31 cellular contexts compared by ENCODE assay signal in the genomic region with DNA sequence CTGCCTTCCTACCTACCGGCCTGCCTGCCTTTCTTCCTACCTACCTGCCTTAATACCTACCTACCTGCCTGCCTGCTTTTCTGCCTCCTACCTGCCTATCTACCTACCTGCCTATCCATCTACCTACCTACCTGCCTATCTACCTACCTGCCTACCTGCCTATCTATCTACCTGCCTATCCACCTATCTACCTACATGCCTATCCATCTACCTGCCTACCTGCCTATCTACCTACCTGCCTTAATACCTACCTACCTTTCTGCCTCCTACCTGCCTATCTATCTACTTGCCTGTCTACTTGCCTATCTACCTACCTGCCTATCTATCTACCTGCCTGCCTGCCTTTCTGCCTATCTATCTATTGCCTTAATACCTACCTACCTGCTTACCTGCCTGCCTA.
"Had no signal": no experiment of that assay in that cellular context is flagged by ENCODE, and none has a peak within 500 bp of the region (broad histone marks: within the 10 kb centered on the region; RNA-seq: fewer than 3 reads in every experiment).

No MANE protein-coding gene starts in this region.

- ATAC-seq: activated CD4-positive, alpha-beta T cell treated with anti-CD3 and anti-CD28 coated beads for 36 hours; activated CD8-positive, alpha-beta memory T cell treated with anti-CD3 and anti-CD28 coated beads, Interleukin-2, amount 10 ng/mL, durations not matched to agents 7 days and 5 days; activated CD8-positive, alpha-beta T cell treated with anti-CD3 and anti-CD28 coated beads, Interleukin-2, amount 10 ng/mL, durations not matched to agents 7 days and 5 days; activated naive CD4-positive, alpha-beta T cell treated with anti-CD3 and anti-CD28 coated beads, Interleukin-2, amount 50 U/mL, for 72 hours; esophagus mucosa had no signal

- H3K4me3 Mint-ChIP-seq: activated CD4-positive, alpha-beta memory T cell treated with anti-CD3 and anti-CD28 coated beads for 36 hours; activated CD4-positive, alpha-beta T cell treated with anti-CD3 and anti-CD28 coated beads for 36 hours; activated CD4-positive, alpha-beta T cell treated with anti-CD3 and anti-CD28 coated beads, Interleukin-2, amount 10 ng/mL, durations not matched to agents 24 days and 14 days; activated CD8-positive, alpha-beta memory T cell treated with anti-CD3 and anti-CD28 coated beads, Interleukin-2, amount 10 ng/mL, durations not matched to agents 7 days and 5 days; activated CD8-positive, alpha-beta T cell treated with anti-CD3 and anti-CD28 coated beads, Interleukin-2, amount 10 ng/mL, durations not matched to agents 7 days and 5 days; activated naive CD4-positive, alpha-beta T cell treated with anti-CD3 and anti-CD28 coated beads, Interleukin-2, amount 10 ng/mL, durations not matched to agents 7 days and 5 days; activated naive CD8-positive, alpha-beta T cell treated with anti-CD3 and anti-CD28 coated beads, Interleukin-2, amount 10 ng/mL, durations not matched to agents 7 days and 5 days; activated T-helper 1 cell treated with anti-CD3 and anti-CD28 coated beads, Interleukin-12 subunit alpha, Interleukin-12 subunit beta, Interleukin-2, Interleukin-4 antibody, amounts not matched to agents 30 ng/mL and 10 ng/mL and 1 ng/mL, durations not matched to agents 14 hours and 24 hours and 36 hours; dendritic cell treated with granulocyte-macrophage colony-stimulating factor and Interleukin-4, amounts not matched to agents 40 ng/mL and 50 ng/mL, for 4 days; endodermal cell had no signal

- H3K36me3 Mint-ChIP-seq: activated CD4-positive, alpha-beta memory T cell treated with anti-CD3 and anti-CD28 coated beads for 36 hours; activated CD8-positive, alpha-beta memory T cell treated with anti-CD3 and anti-CD28 coated beads, Interleukin-2, amount 10 ng/mL, durations not matched to agents 7 days and 5 days; activated naive CD4-positive, alpha-beta T cell treated with anti-CD3 and anti-CD28 coated beads, Interleukin-2, amount 10 ng/mL, durations not matched to agents 7 days and 5 days; activated naive CD4-positive, alpha-beta T cell treated with anti-CD3 and anti-CD28 coated beads, Interleukin-2, amount 50 U/mL, for 72 hours; activated naive CD8-positive, alpha-beta T cell treated with anti-CD3 and anti-CD28 coated beads, Interleukin-2, amount 10 ng/mL, durations not matched to agents 7 days and 5 days; brain had no signal

- H3K4me3 ChIP-seq: ascending aorta, breast epithelium, cardiac muscle cell, colonic mucosa, dorsolateral prefrontal cortex had no signal

- H3K9me3 Mint-ChIP-seq: activated CD4-positive, alpha-beta memory T cell treated with anti-CD3 and anti-CD28 coated beads for 36 hours; activated CD4-positive, alpha-beta T cell treated with anti-CD3 and anti-CD28 coated beads, Interleukin-2, amount 10 ng/mL, durations not matched to agents 24 days and 14 days; activated naive CD4-positive, alpha-beta T cell treated with anti-CD3 and anti-CD28 coated beads, Interleukin-2, amount 10 ng/mL, durations not matched to agents 7 days and 5 days; activated naive CD8-positive, alpha-beta T cell treated with anti-CD3 and anti-CD28 coated beads, Interleukin-2, amount 10 ng/mL, durations not matched to agents 7 days and 5 days; activated T-helper 1 cell treated with anti-CD3 and anti-CD28 coated beads, Interleukin-12 subunit alpha, Interleukin-12 subunit beta, Interleukin-2, Interleukin-4 antibody, amounts not matched to agents 30 ng/mL and 10 ng/mL and 1 ng/mL, durations not matched to agents 14 hours and 24 hours and 36 hours; dendritic cell treated with granulocyte-macrophage colony-stimulating factor and Interleukin-4, amounts not matched to agents 40 ng/mL and 50 ng/mL, for 4 days; endodermal cell had no signal

- H3K27me3 ChIP-seq: ascending aorta, cardiac muscle cell, colonic mucosa had no signal

- H3K4me1 Mint-ChIP-seq: activated CD4-positive, alpha-beta T cell treated with anti-CD3 and anti-CD28 coated beads for 36 hours; activated CD4-positive, alpha-beta T cell treated with anti-CD3 and anti-CD28 coated beads, Interleukin-2, amount 10 ng/mL, durations not matched to agents 24 days and 14 days; activated CD8-positive, alpha-beta memory T cell treated with anti-CD3 and anti-CD28 coated beads, Interleukin-2, amount 10 ng/mL, durations not matched to agents 7 days and 5 days; activated naive CD4-positive, alpha-beta T cell treated with anti-CD3 and anti-CD28 coated beads, Interleukin-2, amount 10 ng/mL, durations not matched to agents 7 days and 5 days; activated naive CD8-positive, alpha-beta T cell treated with anti-CD3 and anti-CD28 coated beads, Interleukin-2, amount 10 ng/mL, durations not matched to agents 7 days and 5 days had no signal

- H3K36me3 ChIP-seq: ascending aorta, breast epithelium, cardiac muscle cell, colonic mucosa had no signal

- H3K9me3 ChIP-seq: ascending aorta, breast epithelium, colonic mucosa had no signal

- FAIRE-seq: frontal cortex had no signal

- H3K27ac ChIP-seq: ascending aorta, breast epithelium, cardiac muscle cell, colonic mucosa, dorsolateral prefrontal cortex had no signal

- H3K4me1 ChIP-seq: ascending aorta, breast epithelium, colonic mucosa had no signal

- H3K27me3 Mint-ChIP-seq: activated CD4-positive, alpha-beta memory T cell treated with anti-CD3 and anti-CD28 coated beads for 36 hours; activated CD4-positive, alpha-beta T cell treated with anti-CD3 and anti-CD28 coated beads, Interleukin-2, amount 10 ng/mL, durations not matched to agents 24 days and 14 days; activated CD8-positive, alpha-beta memory T cell treated with anti-CD3 and anti-CD28 coated beads, Interleukin-2, amount 10 ng/mL, durations not matched to agents 7 days and 5 days; activated naive CD4-positive, alpha-beta T cell treated with anti-CD3 and anti-CD28 coated beads, Interleukin-2, amount 10 ng/mL, durations not matched to agents 7 days and 5 days; activated naive CD8-positive, alpha-beta T cell treated with anti-CD3 and anti-CD28 coated beads, Interleukin-2, amount 10 ng/mL, durations not matched to agents 7 days and 5 days; dendritic cell treated with granulocyte-macrophage colony-stimulating factor and Interleukin-4, amounts not matched to agents 40 ng/mL and 50 ng/mL, for 4 days had no signal

- DNase-seq: activated CD4-positive, alpha-beta memory T cell treated with anti-CD3 and anti-CD28 coated beads for 36 hours; activated CD4-positive, alpha-beta T cell treated with anti-CD3 and anti-CD28 coated beads for 36 hours; activated CD4-positive, alpha-beta T cell treated with anti-CD3 and anti-CD28 coated beads, Interleukin-2, amount 10 ng/mL, durations not matched to agents 24 days and 14 days; activated CD4-positive, CD25-positive, alpha-beta regulatory T cell; activated CD4-positive, CD25-positive, alpha-beta regulatory T cell treated with anti-CD3 and anti-CD28 coated beads, Interleukin-2, amount 50 U/mL, for 72 hours; activated CD8-positive, alpha-beta memory T cell treated with anti-CD3 and anti-CD28 coated beads, Interleukin-2, amount 10 ng/mL, durations not matched to agents 7 days and 5 days; activated CD8-positive, alpha-beta memory T cell treated with anti-CD3 and anti-CD28 coated beads, Interleukin-2, amount 50 U/mL, for 4 hours; activated CD8-positive, alpha-beta T cell treated with anti-CD3 and anti-CD28 coated beads, Interleukin-2, amount 10 ng/mL, durations not matched to agents 7 days and 5 days; activated gamma-delta T cell; activated naive CD4-positive, alpha-beta T cell; activated naive CD4-positive, alpha-beta T cell treated with anti-CD3 and anti-CD28 coated beads, Interleukin-2, amount 10 ng/mL, durations not matched to agents 7 days and 5 days; activated naive CD8-positive, alpha-beta T cell treated with anti-CD3 and anti-CD28 coated beads, Interleukin-2, amount 10 ng/mL, durations not matched to agents 7 days and 5 days; activated T-cell treated with anti-CD3 and anti-CD28 coated beads, Interleukin-2, amount 50 U/mL, for 1 hour; activated T-cell treated with anti-CD3 and anti-CD28 coated beads, Interleukin-2, amount 50 U/mL, for 48 hours; central memory CD4-positive, alpha-beta T cell; cerebellar nuclear complex; colonic mucosa; effector memory CD4-positive, alpha-beta T cell; endodermal cell; foreskin fibroblast; T-helper 2 cell had no signal

- H3K27ac Mint-ChIP-seq: activated CD4-positive, alpha-beta memory T cell treated with anti-CD3 and anti-CD28 coated beads for 36 hours; activated CD4-positive, alpha-beta T cell treated with anti-CD3 and anti-CD28 coated beads for 36 hours; activated CD4-positive, alpha-beta T cell treated with anti-CD3 and anti-CD28 coated beads, Interleukin-2, amount 10 ng/mL, durations not matched to agents 24 days and 14 days; activated CD8-positive, alpha-beta memory T cell treated with anti-CD3 and anti-CD28 coated beads, Interleukin-2, amount 10 ng/mL, durations not matched to agents 7 days and 5 days; activated CD8-positive, alpha-beta T cell treated with anti-CD3 and anti-CD28 coated beads, Interleukin-2, amount 10 ng/mL, durations not matched to agents 7 days and 5 days; activated naive CD4-positive, alpha-beta T cell treated with anti-CD3 and anti-CD28 coated beads, Interleukin-2, amount 10 ng/mL, durations not matched to agents 7 days and 5 days; activated naive CD4-positive, alpha-beta T cell treated with anti-CD3 and anti-CD28 coated beads, Interleukin-2, amount 50 U/mL, for 72 hours; activated naive CD8-positive, alpha-beta T cell treated with anti-CD3 and anti-CD28 coated beads, Interleukin-2, amount 10 ng/mL, durations not matched to agents 7 days and 5 days; activated T-helper 1 cell treated with anti-CD3 and anti-CD28 coated beads, Interleukin-12 subunit alpha, Interleukin-12 subunit beta, Interleukin-2, Interleukin-4 antibody, amounts not matched to agents 30 ng/mL and 10 ng/mL and 1 ng/mL, durations not matched to agents 14 hours and 24 hours and 36 hours; dendritic cell treated with granulocyte-macrophage colony-stimulating factor and Interleukin-4, amounts not matched to agents 40 ng/mL and 50 ng/mL, for 4 days; endodermal cell had no signal
